1 cellular context compared by ENCODE assay signal in the genomic region with DNA sequence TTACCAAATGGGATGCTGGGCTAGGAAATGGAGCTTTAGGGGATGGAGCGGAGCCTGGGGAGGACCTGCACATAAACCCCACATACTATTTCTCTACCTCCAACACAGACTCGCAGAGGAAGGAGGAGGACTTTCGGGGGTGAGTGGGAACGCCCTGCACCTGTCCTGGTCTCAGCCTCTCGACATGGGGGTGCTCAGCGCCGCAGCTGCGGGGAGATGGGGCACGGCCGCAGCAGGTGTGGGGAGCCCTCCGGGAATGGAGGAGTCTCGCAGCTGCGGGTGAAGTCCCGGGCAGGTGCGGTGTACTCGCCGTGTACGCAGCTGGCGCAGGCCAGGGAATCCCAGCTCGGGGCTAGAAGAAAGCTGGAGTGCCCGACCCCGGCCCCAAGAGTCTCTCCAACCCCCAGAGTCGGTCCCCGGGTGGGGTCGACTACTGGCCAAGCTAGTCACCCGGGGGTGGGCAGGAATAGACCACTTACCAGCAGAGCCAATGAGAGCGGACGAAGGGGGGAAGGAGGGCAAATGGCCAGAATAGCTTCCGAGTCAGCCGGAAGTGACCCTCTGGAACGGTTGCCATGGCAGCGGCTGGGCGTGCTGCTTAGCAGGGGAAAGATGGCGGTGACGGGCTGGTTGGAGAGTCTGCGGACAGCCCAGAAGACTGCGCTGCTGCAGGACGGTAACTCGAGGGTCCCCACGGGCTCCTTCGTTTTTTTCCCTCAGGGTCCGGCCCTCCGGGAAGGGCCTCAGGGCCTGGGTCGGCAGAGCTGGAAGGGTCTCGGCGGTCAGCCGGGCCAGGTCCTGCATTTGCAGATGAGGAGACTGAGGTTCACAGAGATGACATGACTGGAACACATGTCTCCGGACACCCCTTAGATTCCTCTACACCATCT.
TF ChIP-seq lines count a peak whose summit lies in the region.

A gene (plus strand): TSS at position 597 of the 890 bp plus-strand sequence. CDS start 16 bp downstream, at position 613.
A gene (minus strand): TSS at position 533 of the 890 bp plus-strand sequence. CDS start 897 bp downstream, outside the sequence.

TF ChIP-seq in HepG2, 621 proteins besides CTCF, POLR2A, EP300 and RAD21 (continued from another document and continues in another):
- TF ChIP-seq ZNF367 (CRISPR knock-in tag; IDR thresholded peaks at IDR 0.05; ENCODE audit: borderline replicate concordance): no peak
- no peak for TF ChIP-seq ZNF451 (CRISPR knock-in tag; IDR thresholded peaks at IDR 0.05)
- TF ChIP-seq, protein P1, sequence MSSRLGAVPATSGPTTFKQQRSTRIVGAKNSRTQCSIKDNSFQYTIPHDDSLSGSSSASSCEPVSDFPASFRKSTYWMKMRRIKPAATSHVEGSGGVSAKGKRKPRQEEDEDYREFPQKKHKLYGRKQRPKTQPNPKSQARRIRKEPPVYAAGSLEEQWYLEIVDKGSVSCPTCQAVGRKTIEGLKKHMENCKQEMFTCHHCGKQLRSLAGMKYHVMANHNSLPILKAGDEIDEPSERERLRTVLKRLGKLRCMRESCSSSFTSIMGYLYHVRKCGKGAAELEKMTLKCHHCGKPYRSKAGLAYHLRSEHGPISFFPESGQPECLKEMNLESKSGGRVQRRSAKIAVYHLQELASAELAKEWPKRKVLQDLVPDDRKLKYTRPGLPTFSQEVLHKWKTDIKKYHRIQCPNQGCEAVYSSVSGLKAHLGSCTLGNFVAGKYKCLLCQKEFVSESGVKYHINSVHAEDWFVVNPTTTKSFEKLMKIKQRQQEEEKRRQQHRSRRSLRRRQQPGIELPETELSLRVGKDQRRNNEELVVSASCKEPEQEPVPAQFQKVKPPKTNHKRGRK (CRISPR knock-in tag; IDR thresholded peaks at IDR 0.05): no peak
- TF ChIP-seq ZNF230 (CRISPR knock-in tag; IDR thresholded peaks at IDR 0.05): 0 out of 2 replicates have a peak, but pooled peaks have one; percentile 75
- TF ChIP-seq, protein P2, sequence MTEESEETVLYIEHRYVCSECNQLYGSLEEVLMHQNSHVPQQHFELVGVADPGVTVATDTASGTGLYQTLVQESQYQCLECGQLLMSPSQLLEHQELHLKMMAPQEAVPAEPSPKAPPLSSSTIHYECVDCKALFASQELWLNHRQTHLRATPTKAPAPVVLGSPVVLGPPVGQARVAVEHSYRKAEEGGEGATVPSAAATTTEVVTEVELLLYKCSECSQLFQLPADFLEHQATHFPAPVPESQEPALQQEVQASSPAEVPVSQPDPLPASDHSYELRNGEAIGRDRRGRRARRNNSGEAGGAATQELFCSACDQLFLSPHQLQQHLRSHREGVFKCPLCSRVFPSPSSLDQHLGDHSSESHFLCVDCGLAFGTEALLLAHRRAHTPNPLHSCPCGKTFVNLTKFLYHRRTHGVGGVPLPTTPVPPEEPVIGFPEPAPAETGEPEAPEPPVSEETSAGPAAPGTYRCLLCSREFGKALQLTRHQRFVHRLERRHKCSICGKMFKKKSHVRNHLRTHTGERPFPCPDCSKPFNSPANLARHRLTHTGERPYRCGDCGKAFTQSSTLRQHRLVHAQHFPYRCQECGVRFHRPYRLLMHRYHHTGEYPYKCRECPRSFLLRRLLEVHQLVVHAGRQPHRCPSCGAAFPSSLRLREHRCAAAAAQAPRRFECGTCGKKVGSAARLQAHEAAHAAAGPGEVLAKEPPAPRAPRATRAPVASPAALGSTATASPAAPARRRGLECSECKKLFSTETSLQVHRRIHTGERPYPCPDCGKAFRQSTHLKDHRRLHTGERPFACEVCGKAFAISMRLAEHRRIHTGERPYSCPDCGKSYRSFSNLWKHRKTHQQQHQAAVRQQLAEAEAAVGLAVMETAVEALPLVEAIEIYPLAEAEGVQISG (CRISPR knock-in tag; IDR thresholded peaks at IDR 0.05): peak; percentile 76
- TF ChIP-seq ZMAT3 (CRISPR knock-in tag; conservative IDR thresholded peaks at IDR 0.05): no peak
- TF ChIP-seq AGO1 (IDR thresholded peaks at IDR 0.05; ENCODE audit: low read depth, low read length, poor library complexity, severe bottlenecking): peak; percentile 12
- no peak for TF ChIP-seq RARA (CRISPR knock-in tag; IDR thresholded peaks at IDR 0.05)
- TF ChIP-seq YY1 (IDR thresholded peaks at IDR 0.05; ENCODE audit: insufficient read depth, insufficient replicate concordance, low read depth, low read length): peak; percentile 94
- peak; percentile 71; the same call in 1 of the 2 replicates for TF ChIP-seq MYC (CRISPR knock-in tag; IDR thresholded peaks at IDR 0.05; ENCODE audit: borderline replicate concordance)
- TF ChIP-seq GATAD2A (CRISPR knock-in tag; IDR thresholded peaks at IDR 0.05): peak; percentile 14; the same call in 1 of the 2 replicates
- no peak for TF ChIP-seq ZNF550 (CRISPR knock-in tag; IDR thresholded peaks at IDR 0.05; ENCODE audit: borderline replicate concordance)
- TF ChIP-seq SIX4 (CRISPR knock-in tag; IDR thresholded peaks at IDR 0.05): no peak
- peak; percentile 54; the same call in 1 of the 2 replicates for TF ChIP-seq CREM (IDR thresholded peaks at IDR 0.05)
- TF ChIP-seq CREM (CRISPR knock-in tag; IDR thresholded peaks at IDR 0.05): no peak
- no peak for TF ChIP-seq RCOR2 (CRISPR knock-in tag; IDR thresholded peaks at IDR 0.05)
- TF ChIP-seq, protein P3, sequence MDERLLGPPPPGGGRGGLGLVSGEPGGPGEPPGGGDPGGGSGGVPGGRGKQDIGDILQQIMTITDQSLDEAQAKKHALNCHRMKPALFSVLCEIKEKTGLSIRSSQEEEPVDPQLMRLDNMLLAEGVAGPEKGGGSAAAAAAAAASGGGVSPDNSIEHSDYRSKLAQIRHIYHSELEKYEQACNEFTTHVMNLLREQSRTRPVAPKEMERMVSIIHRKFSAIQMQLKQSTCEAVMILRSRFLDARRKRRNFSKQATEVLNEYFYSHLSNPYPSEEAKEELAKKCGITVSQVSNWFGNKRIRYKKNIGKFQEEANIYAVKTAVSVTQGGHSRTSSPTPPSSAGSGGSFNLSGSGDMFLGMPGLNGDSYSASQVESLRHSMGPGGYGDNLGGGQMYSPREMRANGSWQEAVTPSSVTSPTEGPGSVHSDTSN (CRISPR knock-in tag; IDR thresholded peaks at IDR 0.05): no peak
- 0 out of 2 replicates have a peak, but pooled peaks have one; percentile 41 for TF ChIP-seq MEIS1 (CRISPR knock-in tag; IDR thresholded peaks at IDR 0.05; ENCODE audit: borderline replicate concordance)
- no peak for TF ChIP-seq CEBPB (IDR thresholded peaks at IDR 0.05; ENCODE audit: borderline replicate concordance, low read depth, low read length)
- no peak for TF ChIP-seq NFE2L2 (IDR thresholded peaks at IDR 0.05; ENCODE audit: low read length)
- no peak for TF ChIP-seq ZNF296 (CRISPR knock-in tag; conservative IDR thresholded peaks at IDR 0.05)
- TF ChIP-seq, protein P4, sequence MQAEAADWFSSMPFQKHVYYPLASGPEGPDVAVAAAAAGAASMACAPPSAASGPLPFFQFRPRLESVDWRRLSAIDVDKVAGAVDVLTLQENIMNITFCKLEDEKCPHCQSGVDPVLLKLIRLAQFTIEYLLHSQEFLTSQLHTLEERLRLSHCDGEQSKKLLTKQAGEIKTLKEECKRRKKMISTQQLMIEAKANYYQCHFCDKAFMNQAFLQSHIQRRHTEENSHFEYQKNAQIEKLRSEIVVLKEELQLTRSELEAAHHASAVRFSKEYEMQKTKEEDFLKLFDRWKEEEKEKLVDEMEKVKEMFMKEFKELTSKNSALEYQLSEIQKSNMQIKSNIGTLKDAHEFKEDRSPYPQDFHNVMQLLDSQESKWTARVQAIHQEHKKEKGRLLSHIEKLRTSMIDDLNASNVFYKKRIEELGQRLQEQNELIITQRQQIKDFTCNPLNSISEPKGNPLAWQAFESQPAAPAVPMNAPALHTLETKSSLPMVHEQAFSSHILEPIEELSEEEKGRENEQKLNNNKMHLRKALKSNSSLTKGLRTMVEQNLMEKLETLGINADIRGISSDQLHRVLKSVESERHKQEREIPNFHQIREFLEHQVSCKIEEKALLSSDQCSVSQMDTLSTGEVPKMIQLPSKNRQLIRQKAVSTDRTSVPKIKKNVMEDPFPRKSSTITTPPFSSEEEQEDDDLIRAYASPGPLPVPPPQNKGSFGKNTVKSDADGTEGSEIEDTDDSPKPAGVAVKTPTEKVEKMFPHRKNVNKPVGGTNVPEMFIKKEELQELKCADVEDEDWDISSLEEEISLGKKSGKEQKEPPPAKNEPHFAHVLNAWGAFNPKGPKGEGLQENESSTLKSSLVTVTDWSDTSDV (CRISPR knock-in tag; IDR thresholded peaks at IDR 0.05): peak; percentile 70; the same call in 1 of the 2 replicates
- TF ChIP-seq REL (CRISPR knock-in tag; conservative IDR thresholded peaks at IDR 0.05): no peak
- peak; percentile 76 for TF ChIP-seq ASH2L (IDR thresholded peaks at IDR 0.05; ENCODE audit: insufficient read length, low read depth, low read length)
- TF ChIP-seq, protein P5, sequence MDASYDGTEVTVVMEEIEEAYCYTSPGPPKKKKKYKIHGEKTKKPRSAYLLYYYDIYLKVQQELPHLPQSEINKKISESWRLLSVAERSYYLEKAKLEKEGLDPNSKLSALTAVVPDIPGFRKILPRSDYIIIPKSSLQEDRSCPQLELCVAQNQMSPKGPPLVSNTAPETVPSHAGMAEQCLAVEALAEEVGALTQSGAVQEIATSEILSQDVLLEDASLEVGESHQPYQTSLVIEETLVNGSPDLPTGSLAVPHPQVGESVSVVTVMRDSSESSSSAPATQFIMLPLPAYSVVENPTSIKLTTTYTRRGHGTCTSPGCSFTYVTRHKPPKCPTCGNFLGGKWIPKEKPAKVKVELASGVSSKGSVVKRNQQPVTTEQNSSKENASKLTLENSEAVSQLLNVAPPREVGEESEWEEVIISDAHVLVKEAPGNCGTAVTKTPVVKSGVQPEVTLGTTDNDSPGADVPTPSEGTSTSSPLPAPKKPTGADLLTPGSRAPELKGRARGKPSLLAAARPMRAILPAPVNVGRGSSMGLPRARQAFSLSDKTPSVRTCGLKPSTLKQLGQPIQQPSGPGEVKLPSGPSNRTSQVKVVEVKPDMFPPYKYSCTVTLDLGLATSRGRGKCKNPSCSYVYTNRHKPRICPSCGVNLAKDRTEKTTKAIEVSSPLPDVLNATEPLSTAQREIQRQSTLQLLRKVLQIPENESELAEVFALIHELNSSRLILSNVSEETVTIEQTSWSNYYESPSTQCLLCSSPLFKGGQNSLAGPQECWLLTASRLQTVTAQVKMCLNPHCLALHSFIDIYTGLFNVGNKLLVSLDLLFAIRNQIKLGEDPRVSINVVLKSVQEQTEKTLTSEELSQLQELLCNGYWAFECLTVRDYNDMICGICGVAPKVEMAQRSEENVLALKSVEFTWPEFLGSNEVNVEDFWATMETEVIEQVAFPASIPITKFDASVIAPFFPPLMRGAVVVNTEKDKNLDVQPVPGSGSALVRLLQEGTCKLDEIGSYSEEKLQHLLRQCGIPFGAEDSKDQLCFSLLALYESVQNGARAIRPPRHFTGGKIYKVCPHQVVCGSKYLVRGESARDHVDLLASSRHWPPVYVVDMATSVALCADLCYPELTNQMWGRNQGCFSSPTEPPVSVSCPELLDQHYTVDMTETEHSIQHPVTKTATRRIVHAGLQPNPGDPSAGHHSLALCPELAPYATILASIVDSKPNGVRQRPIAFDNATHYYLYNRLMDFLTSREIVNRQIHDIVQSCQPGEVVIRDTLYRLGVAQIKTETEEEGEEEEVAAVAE (CRISPR knock-in tag; IDR thresholded peaks at IDR 0.05; ENCODE audit: borderline replicate concordance): peak; percentile 84
- peak; percentile 72; the same call in 1 of the 2 replicates for TF ChIP-seq HOXA3 (CRISPR knock-in tag; IDR thresholded peaks at IDR 0.05)
- TF ChIP-seq SP2 (CRISPR knock-in tag; IDR thresholded peaks at IDR 0.05): peak; percentile 87
- 0 out of 2 replicates have a peak, but pooled peaks have one; percentile 2 for TF ChIP-seq ZNF256 (CRISPR knock-in tag; conservative IDR thresholded peaks at IDR 0.05)
- TF ChIP-seq ATRX (CRISPR knock-in tag; IDR thresholded peaks at IDR 0.05; ENCODE audit: borderline replicate concordance): no peak
- peak; percentile 70 for TF ChIP-seq SIN3B (IDR thresholded peaks at IDR 0.05; ENCODE audit: low read length)
- TF ChIP-seq, protein P6, sequence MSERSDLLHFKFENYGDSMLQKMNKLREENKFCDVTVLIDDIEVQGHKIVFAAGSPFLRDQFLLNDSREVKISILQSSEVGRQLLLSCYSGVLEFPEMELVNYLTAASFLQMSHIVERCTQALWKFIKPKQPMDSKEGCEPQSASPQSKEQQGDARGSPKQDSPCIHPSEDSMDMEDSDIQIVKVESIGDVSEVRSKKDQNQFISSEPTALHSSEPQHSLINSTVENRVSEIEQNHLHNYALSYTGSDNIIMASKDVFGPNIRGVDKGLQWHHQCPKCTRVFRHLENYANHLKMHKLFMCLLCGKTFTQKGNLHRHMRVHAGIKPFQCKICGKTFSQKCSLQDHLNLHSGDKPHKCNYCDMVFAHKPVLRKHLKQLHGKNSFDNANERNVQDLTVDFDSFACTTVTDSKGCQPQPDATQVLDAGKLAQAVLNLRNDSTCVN (CRISPR knock-in tag; IDR thresholded peaks at IDR 0.05; ENCODE audit: borderline replicate concordance): no peak; the same call in 1 of the 2 replicates
- TF ChIP-seq, protein P7, sequence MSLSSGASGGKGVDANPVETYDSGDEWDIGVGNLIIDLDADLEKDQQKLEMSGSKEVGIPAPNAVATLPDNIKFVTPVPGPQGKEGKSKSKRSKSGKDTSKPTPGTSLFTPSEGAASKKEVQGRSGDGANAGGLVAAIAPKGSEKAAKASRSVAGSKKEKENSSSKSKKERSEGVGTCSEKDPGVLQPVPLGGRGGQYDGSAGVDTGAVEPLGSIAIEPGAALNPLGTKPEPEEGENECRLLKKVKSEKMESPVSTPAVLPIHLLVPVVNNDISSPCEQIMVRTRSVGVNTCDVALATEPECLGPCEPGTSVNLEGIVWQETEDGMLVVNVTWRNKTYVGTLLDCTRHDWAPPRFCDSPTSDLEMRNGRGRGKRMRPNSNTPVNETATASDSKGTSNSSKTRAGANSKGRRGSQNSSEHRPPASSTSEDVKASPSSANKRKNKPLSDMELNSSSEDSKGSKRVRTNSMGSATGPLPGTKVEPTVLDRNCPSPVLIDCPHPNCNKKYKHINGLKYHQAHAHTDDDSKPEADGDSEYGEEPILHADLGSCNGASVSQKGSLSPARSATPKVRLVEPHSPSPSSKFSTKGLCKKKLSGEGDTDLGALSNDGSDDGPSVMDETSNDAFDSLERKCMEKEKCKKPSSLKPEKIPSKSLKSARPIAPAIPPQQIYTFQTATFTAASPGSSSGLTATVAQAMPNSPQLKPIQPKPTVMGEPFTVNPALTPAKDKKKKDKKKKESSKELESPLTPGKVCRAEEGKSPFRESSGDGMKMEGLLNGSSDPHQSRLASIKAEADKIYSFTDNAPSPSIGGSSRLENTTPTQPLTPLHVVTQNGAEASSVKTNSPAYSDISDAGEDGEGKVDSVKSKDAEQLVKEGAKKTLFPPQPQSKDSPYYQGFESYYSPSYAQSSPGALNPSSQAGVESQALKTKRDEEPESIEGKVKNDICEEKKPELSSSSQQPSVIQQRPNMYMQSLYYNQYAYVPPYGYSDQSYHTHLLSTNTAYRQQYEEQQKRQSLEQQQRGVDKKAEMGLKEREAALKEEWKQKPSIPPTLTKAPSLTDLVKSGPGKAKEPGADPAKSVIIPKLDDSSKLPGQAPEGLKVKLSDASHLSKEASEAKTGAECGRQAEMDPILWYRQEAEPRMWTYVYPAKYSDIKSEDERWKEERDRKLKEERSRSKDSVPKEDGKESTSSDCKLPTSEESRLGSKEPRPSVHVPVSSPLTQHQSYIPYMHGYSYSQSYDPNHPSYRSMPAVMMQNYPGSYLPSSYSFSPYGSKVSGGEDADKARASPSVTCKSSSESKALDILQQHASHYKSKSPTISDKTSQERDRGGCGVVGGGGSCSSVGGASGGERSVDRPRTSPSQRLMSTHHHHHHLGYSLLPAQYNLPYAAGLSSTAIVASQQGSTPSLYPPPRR (CRISPR knock-in tag; IDR thresholded peaks at IDR 0.05; ENCODE audit: borderline replicate concordance): no peak
- no peak for TF ChIP-seq SMAD9 (CRISPR knock-in tag; IDR thresholded peaks at IDR 0.05)
- no peak for TF ChIP-seq RBAK (CRISPR knock-in tag; IDR thresholded peaks at IDR 0.05)
- TF ChIP-seq ZNF335 (CRISPR knock-in tag; IDR thresholded peaks at IDR 0.05): 0 out of 2 replicates have a peak, but pooled peaks have one; percentile 14
